In the genomic region with DNA sequence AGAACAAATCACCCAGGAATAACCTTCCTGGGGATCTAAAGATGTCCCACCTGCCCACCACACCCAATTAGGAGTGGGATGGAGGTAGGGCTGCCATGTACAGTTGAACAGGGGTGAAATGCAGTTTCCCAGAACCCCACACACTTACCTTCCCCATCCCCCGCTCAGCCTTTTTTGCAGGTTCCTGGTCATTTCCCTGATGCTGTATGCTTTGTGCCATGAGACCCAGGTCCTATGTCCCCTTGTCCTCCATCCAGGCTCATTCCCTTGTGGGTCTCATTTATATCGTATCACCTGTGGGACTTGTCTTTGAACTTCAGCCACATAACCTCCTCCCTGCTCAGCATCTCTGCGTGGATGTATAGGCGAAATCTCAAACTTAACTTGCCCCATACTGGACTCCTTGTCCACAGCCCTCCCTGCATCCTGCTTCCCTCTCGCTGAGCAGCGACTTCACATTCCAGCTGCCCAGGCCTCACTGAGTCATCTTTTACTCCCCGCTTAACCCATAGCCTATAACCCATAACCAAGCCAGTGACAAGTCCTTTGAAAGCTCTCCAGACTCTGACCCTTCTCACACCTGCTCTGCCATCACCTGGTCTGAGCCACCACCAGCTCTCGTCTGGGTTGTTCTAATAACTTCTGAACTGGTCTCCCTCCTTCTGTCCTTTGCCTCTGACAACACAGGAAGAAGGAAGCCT, we compare ENCODE assay signal across 13 cellular contexts. TPM values are rescaled to one million over a fixed set of nuclear protein-coding genes. Genes with fewer than 3 reads are reported as not detected.
DNase-seq lines count a peak whose midpoint lies in the region; ATAC-seq, FAIRE-seq and TF ChIP-seq lines count a peak whose summit lies in the region.
"Had no signal": no experiment of that assay in that cellular context is flagged by ENCODE, and none has a peak within 500 bp of the region (broad histone marks: within the 10 kb centered on the region; RNA-seq: fewer than 3 reads in every experiment).

No MANE protein-coding gene starts in this region.

- H3K4me1 ChIP-seq in sigmoid colon: peaks cover 0 to 12% (median 10%) of the 10 kb centered on the region in 4 donors

- H3K36me3 ChIP-seq in sigmoid colon: peaks cover 0 to 15% (median 10%) of the 10 kb centered on the region in 4 donors

- H3K36me3 Mint-ChIP-seq in glutamatergic neuron (ENCODE audit: unreplicated experiment): no peaks in the 10 kb centered on the region

- no peak for ATAC-seq in HG03139 (IDR thresholded peaks at IDR 0.05; ENCODE audit: unreplicated experiment)
- ATAC-seq: stimulated activated naive CD8-positive, alpha-beta T cell treated with anti-CD3 and anti-CD28 coated beads, Interleukin-15, Interleukin-2, amounts not matched to agents 100 U/mL and 50 U/mL, for 24 hours had no signal

- WGBS in sigmoid colon, 2 donors: 78 to 80% methylated on average over 8 of the region's 8 CpGs

- DNase-seq in AG08395 (ENCODE audit: low spot score) (peak; percentile 52), HK-2 (ENCODE audit: unreplicated experiment) (peak; percentile 63), astrocyte of the cerebellum (ENCODE audit: low read depth) (peak; percentile 22), kidney glomerular epithelial cell (lab: John Stamatoyannopoulos, UW) (peak; percentile 69), sigmoid colon (no peak), glutamatergic neuron (no peak), GM12891 (ENCODE audit: insufficient read length, low spot score) (no peak)
- DNase-seq: NCI-H526; stimulated activated naive CD8-positive, alpha-beta T cell treated with anti-CD3 and anti-CD28 coated beads, Interleukin-15, Interleukin-2, amounts not matched to agents 100 U/mL and 50 U/mL, for 24 hours had no signal

- H3K9me3 ChIP-seq in sigmoid colon: no peaks in the 10 kb centered on the region

- H3K4me1 Mint-ChIP-seq in glutamatergic neuron (ENCODE audit: low read depth, unreplicated experiment): no peaks in the 10 kb centered on the region

- H3K27ac ChIP-seq in sigmoid colon: no peak overlapping the region

- no peak overlapping the region for H3K27ac Mint-ChIP-seq in glutamatergic neuron (ENCODE audit: unreplicated experiment)
- H3K27ac Mint-ChIP-seq: T-helper 2 cell treated with Interferon-gamma antibody and Interleukin-4, amounts not matched to agents 5 μg/mL and 100 μg/mL, for 36 hours had no signal

- TF ChIP-seq CTCF in astrocyte of the cerebellum (IDR thresholded peaks at IDR 0.05; ENCODE audit: low read depth, low read length, missing control alignments) (no peak), sigmoid colon (IDR thresholded peaks at IDR 0.05) (no peak), glutamatergic neuron (IDR thresholded peaks at IDR 0.05; ENCODE audit: partially characterized antibody, unreplicated experiment) (no peak)

- no peaks in the 10 kb centered on the region for H3K9me3 Mint-ChIP-seq in glutamatergic neuron (ENCODE audit: unreplicated experiment)
- H3K9me3 Mint-ChIP-seq: T-helper 2 cell treated with Interferon-gamma antibody and Interleukin-4, amounts not matched to agents 5 μg/mL and 100 μg/mL, for 36 hours had no signal

- FAIRE-seq in GM12891 (lab: Jason Lieb, UNC): no peak
- FAIRE-seq: keratinocyte had no signal

- peaks cover 7% of the 10 kb centered on the region for H3K27me3 Mint-ChIP-seq in glutamatergic neuron (ENCODE audit: unreplicated experiment)

- H3K27me3 ChIP-seq in sigmoid colon: peaks cover 0 to 13% (median 10%) of the 10 kb centered on the region in 3 donors

- no peak overlapping the region for H3K4me3 Mint-ChIP-seq in glutamatergic neuron (ENCODE audit: unreplicated experiment)
- H3K4me3 Mint-ChIP-seq: T-helper 2 cell treated with Interferon-gamma antibody and Interleukin-4, amounts not matched to agents 5 μg/mL and 100 μg/mL, for 36 hours had no signal

- H3K4me3 ChIP-seq in astrocyte of the cerebellum (ENCODE audit: low read depth, low read length) (no peak overlapping the region), sigmoid colon (no peak overlapping the region)

- TF ChIP-seq EP300 in sigmoid colon (IDR thresholded peaks at IDR 0.05): no peak

- TF ChIP-seq POLR2A in sigmoid colon (IDR thresholded peaks at IDR 0.05): no peak
- no peak for TF ChIP-seq POLR2A in GM12891 (IDR thresholded peaks at IDR 0.05; ENCODE audit: low read depth, low read length)

- intact Hi-C loops in sigmoid colon (cut with DNase I): no loop called here

- in situ Hi-C loops in astrocyte of the cerebellum (cut with HindIII; ENCODE audit: low sequenced_read_pairs): no loop called here

TF ChIP-seq in GM12891, 5 proteins besides CTCF, POLR2A, EP300 and RAD21:
- TF ChIP-seq TAF1 (IDR thresholded peaks at IDR 0.05; ENCODE audit: low read depth, low read length): no peak
- no peak for TF ChIP-seq POU2F2 (IDR thresholded peaks at IDR 0.05; ENCODE audit: low read depth, low read length)
- no peak for TF ChIP-seq PAX5 (IDR thresholded peaks at IDR 0.05; ENCODE audit: insufficient read depth, low read length, severe bottlenecking)
- TF ChIP-seq SPI1 (IDR thresholded peaks at IDR 0.05; ENCODE audit: low read depth, low read length): no peak
- TF ChIP-seq POLR2AphosphoS5 (IDR thresholded peaks at IDR 0.05; ENCODE audit: low read depth, low read length): no peak

RNA-seq across cellular contexts. Expression of a gene that starts 4.7 kb away (rescaled TPM):
- 1 to 10 TPM in 1 of 4 donors, under 1 TPM in 1, not detected in 2; under 0.01 to 1.4 TPM for total RNA-seq in sigmoid colon
- 1 to 10 TPM in 1 of 3 donors, under 1 TPM in 2; under 0.01 to 1.1 (median 0.23) TPM for polyA plus RNA-seq in sigmoid colon
- total RNA-seq in glutamatergic neuron (ENCODE audit: unreplicated experiment): not detected
- polyA plus RNA-seq in GM12891 (2012; ENCODE audit: low read depth, missing spikeins): 0.74 TPM
- total RNA-seq: dermis microvascular lymphatic vessel endothelial cell had no signal

RNA-seq across cellular contexts. Expression of a gene that starts 33.8 kb away (rescaled TPM):
- total RNA-seq in sigmoid colon (10 to 100 TPM; 47.1 to 77.0 (median 50.5) TPM), glutamatergic neuron (ENCODE audit: unreplicated experiment) (78.7 TPM)
- polyA plus RNA-seq in sigmoid colon: 10 to 100 TPM; 12.6 to 22.2 (median 16.0) TPM
- 46.3 TPM for polyA plus RNA-seq in GM12891 (2012; ENCODE audit: low read depth, missing spikeins)

Comparison
In these comparisons a context has a peak if more than half of its experiments do, and no peak if none do; other contexts are left out.
1. DNase-seq: peak in AG08395 (single experiment), HK-2 (single experiment), astrocyte of the cerebellum (single experiment) and kidney glomerular epithelial cell (single experiment); none in sigmoid colon (single experiment), glutamatergic neuron (single experiment) and GM12891 (single experiment).